ENCODE assay signal across 17 cellular contexts in the genomic region with DNA sequence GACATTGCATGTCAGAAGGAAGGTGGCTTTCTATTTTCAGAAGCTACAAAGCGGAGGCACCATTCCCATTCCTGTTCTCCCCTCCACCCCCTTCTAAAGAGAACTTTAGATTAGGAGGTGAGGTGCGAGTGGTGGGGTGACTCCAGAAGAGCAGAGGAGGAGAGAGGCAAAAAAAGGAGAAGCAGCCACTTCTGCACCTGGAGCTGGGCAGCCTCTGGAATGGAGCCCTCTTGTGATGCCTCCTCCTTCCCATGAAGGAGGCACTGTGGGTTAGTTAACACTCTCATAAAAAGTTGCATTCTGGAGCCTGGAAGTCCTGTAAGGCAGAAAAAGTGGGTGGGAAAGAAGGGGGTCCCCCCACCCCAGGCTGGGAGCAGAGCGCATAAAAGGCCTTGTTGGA. TPM values are rescaled to one million over a fixed set of nuclear protein-coding genes. Genes with fewer than 3 reads are reported as not detected.
A peak's percentile ranks its signal among the peaks of the same experiment; 100 is the strongest.
DNase-seq lines count a peak whose midpoint lies in the region; ATAC-seq and TF ChIP-seq lines count a peak whose summit lies in the region.
"Had no signal": no experiment of that assay in that cellular context is flagged by ENCODE, and none has a peak within 500 bp of the region (broad histone marks: within the 10 kb centered on the region; RNA-seq: fewer than 3 reads in every experiment).

No MANE protein-coding gene starts in this region.

- CTCF ChIA-PET in WTC11 (lab: Charles Lee): interaction anchor here (0.9 kb wide), 1 partner anchor 97 kb away, joined by 3 read pairs; no protein-coding TSS in a partner anchor

- H3K4me1 ChIP-seq in iPS-15b (ENCODE audit: control insufficient read depth, insufficient read depth, low read length): peaks cover 3% of the 10 kb centered on the region

- no peaks in the 10 kb centered on the region for H3K36me3 Mint-ChIP-seq in WTC11
- H3K36me3 Mint-ChIP-seq: IgD-negative memory B cell had no signal

- no peak overlapping the region for H3K27ac Mint-ChIP-seq in WTC11
- H3K27ac Mint-ChIP-seq: B cell; CD4-positive, alpha-beta T cell; H9 had no signal

- no peak overlapping the region for H3K4me3 Mint-ChIP-seq in WTC11
- H3K4me3 Mint-ChIP-seq: B cell; CD4-positive, alpha-beta T cell; IgD-negative memory B cell had no signal

- ATAC-seq in WTC11: no peak

- H3K27me3 Mint-ChIP-seq in WTC11 (ENCODE audit: low read depth): peaks cover 98% of the 10 kb centered on the region

- DNase-seq in SHP77 treated with DMSO at 0.1 percent for 48 hours (lab: John Stamatoyannopoulos, UW): peak; percentile 40
- no peak for DNase-seq in SHP77 (lab: John Stamatoyannopoulos, UW)
- DNase-seq in DMS79 (lab: John Stamatoyannopoulos, UW): peak; percentile 57
- no peak for DNase-seq in WTC11 (ENCODE audit: low spot score)
- DNase-seq in NCI-H2081 treated with DMSO at 0.1 percent for 48 hours (lab: John Stamatoyannopoulos, UW): no peak
- DNase-seq in T1000 (lab: John Stamatoyannopoulos, UW): no peak
- no peak for DNase-seq in activated effector memory CD4-positive, alpha-beta T cell treated with Interleukin-2 at 50 U/mL for 16 hours
- DNase-seq: C1 segment of cervical spinal cord; Calu3; CD4-positive, alpha-beta T cell; DMS 273 treated with DMSO at 0.1 percent for 48 hours; GF-D8; H9 had no signal

- H3K4me3 ChIP-seq in iPS-15b (ENCODE audit: low read depth, low read length): peak overlapping the region; percentile 13

- H3K36me3 ChIP-seq in iPS-15b (ENCODE audit: control insufficient read depth, insufficient read depth, low read length): no peaks in the 10 kb centered on the region

- POLR2A ChIA-PET in WTC11 (lab: Charles Lee): no interaction called here

- no peak for TF ChIP-seq CTCF in WTC11 (IDR thresholded peaks at IDR 0.05)

- H3K27me3 ChIP-seq in iPS-15b (ENCODE audit: control insufficient read depth, insufficient read depth, low read length): peaks cover 95% of the 10 kb centered on the region

- no peak overlapping the region for H3K9ac ChIP-seq in iPS-15b (ENCODE audit: low read depth, low read length)

- peaks cover 50% of the 10 kb centered on the region for H3K4me1 Mint-ChIP-seq in WTC11

- no peaks in the 10 kb centered on the region for H3K9me3 Mint-ChIP-seq in WTC11
- H3K9me3 Mint-ChIP-seq: CD4-positive, alpha-beta T cell; IgD-negative memory B cell had no signal

- H3K9me3 ChIP-seq in iPS-15b (ENCODE audit: control insufficient read depth, insufficient read depth, low read length): no peaks in the 10 kb centered on the region

TF ChIP-seq in WTC11, 78 proteins besides CTCF, POLR2A, EP300 and RAD21:
- TF ChIP-seq, protein P1, sequence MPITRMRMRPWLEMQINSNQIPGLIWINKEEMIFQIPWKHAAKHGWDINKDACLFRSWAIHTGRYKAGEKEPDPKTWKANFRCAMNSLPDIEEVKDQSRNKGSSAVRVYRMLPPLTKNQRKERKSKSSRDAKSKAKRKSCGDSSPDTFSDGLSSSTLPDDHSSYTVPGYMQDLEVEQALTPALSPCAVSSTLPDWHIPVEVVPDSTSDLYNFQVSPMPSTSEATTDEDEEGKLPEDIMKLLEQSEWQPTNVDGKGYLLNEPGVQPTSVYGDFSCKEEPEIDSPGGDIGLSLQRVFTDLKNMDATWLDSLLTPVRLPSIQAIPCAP (CRISPR knock-in tag; IDR thresholded peaks at IDR 0.05): no peak
- TF ChIP-seq SP1 (CRISPR knock-in tag; conservative IDR thresholded peaks at IDR 0.05) (no peak), GRHL2 (CRISPR knock-in tag; IDR thresholded peaks at IDR 0.05; ENCODE audit: insufficient replicate concordance, severe bottlenecking) (no peak), JUN (CRISPR knock-in tag; IDR thresholded peaks at IDR 0.05) (no peak), TEAD4 (CRISPR knock-in tag; IDR thresholded peaks at IDR 0.05) (no peak)
- TF ChIP-seq, protein P2, sequence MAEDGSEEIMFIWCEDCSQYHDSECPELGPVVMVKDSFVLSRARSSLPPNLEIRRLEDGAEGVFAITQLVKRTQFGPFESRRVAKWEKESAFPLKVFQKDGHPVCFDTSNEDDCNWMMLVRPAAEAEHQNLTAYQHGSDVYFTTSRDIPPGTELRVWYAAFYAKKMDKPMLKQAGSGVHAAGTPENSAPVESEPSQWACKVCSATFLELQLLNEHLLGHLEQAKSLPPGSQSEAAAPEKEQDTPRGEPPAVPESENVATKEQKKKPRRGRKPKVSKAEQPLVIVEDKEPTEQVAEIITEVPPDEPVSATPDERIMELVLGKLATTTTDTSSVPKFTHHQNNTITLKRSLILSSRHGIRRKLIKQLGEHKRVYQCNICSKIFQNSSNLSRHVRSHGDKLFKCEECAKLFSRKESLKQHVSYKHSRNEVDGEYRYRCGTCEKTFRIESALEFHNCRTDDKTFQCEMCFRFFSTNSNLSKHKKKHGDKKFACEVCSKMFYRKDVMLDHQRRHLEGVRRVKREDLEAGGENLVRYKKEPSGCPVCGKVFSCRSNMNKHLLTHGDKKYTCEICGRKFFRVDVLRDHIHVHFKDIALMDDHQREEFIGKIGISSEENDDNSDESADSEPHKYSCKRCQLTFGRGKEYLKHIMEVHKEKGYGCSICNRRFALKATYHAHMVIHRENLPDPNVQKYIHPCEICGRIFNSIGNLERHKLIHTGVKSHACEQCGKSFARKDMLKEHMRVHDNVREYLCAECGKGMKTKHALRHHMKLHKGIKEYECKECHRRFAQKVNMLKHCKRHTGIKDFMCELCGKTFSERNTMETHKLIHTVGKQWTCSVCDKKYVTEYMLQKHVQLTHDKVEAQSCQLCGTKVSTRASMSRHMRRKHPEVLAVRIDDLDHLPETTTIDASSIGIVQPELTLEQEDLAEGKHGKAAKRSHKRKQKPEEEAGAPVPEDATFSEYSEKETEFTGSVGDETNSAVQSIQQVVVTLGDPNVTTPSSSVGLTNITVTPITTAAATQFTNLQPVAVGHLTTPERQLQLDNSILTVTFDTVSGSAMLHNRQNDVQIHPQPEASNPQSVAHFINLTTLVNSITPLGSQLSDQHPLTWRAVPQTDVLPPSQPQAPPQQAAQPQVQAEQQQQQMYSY (CRISPR knock-in tag; IDR thresholded peaks at IDR 0.05): peak; percentile 57; the same call in 1 of the 2 replicates
- TF ChIP-seq, protein P3, sequence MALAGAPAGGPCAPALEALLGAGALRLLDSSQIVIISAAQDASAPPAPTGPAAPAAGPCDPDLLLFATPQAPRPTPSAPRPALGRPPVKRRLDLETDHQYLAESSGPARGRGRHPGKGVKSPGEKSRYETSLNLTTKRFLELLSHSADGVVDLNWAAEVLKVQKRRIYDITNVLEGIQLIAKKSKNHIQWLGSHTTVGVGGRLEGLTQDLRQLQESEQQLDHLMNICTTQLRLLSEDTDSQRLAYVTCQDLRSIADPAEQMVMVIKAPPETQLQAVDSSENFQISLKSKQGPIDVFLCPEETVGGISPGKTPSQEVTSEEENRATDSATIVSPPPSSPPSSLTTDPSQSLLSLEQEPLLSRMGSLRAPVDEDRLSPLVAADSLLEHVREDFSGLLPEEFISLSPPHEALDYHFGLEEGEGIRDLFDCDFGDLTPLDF (CRISPR knock-in tag; IDR thresholded peaks at IDR 0.05): no peak
TF ChIP-seq in WTC11: peak in this region for 1.

RNA-seq across cellular contexts. Expression of a gene that starts 4.8 kb away (rescaled TPM):
- 0.11 TPM in 1 of 3 replicates, not detected in the others for total RNA-seq in WTC11 (2021)
- total RNA-seq: B cell; Calu3; CD4-positive, alpha-beta T cell; H9; HT1080 had no signal

Comparison
In these comparisons a context has a peak if more than half of its experiments do, and no peak if none do; other contexts are left out.
1. DNase-seq: peak in SHP77 treated with DMSO at 0.1 percent for 48 hours (single experiment) and DMS79 (single experiment); none in SHP77 (0 of 2), WTC11 (single experiment), NCI-H2081 treated with DMSO at 0.1 percent for 48 hours (single experiment), T1000 (single experiment) and activated effector memory CD4-positive, alpha-beta T cell treated with Interleukin-2 at 50 U/mL for 16 hours (single experiment).